Comparison of ENCODE assay signal across 1 cellular context in the genomic region with DNA sequence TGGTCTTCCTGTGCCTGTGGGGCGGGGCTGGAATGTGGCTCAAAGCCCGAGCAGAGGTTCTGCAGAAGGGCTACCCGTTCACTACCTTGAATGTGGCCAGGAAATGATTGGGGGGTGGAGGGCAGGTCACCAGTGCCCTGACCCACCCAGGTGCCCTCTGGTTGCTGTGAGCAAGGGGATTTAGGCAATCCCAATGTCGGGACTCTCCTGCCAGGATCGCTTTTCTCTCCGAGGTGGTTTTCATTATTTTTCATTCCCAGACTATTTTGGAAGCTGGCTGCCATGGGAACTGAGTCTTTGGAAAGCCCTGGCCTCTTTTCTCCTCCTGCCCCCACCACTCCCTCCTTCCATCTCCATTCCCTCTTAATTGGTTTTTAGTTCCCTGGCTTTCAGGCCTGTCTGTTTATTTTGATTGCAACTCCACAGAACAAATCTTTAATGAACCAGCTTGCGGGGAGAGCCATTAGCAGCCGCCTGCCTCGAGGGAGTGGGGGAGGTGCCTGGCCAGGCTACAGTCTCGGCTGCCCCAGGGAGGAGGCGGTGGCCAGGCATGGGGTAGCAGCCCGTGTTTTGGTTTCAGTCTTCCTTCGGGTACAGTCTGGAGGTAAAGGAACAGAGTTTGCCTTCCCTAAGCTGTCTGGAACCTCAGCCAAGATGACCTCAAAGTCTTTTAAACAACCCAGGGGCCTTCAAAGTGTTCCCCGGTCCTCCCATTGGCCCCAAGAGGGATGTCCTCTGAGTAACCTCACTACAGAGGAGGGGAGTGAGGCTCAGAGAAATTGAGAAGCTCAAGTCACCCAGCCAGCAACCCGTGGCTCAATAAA.
TF ChIP-seq lines count a peak whose summit lies in the region.

No MANE protein-coding gene starts in this region.

TF ChIP-seq in HepG2, 621 proteins besides CTCF, POLR2A, EP300 and RAD21 (continued from another document):
- TF ChIP-seq SIN3A (IDR thresholded peaks at IDR 0.05; ENCODE audit: borderline replicate concordance, low read depth, low read length) (no peak), TEAD3 (CRISPR knock-in tag; optimal IDR thresholded peaks at IDR 0.05; ENCODE audit: borderline replicate concordance) (peak; percentile 89), NR1H2 (CRISPR knock-in tag; IDR thresholded peaks at IDR 0.05; ENCODE audit: borderline replicate concordance, low read depth) (no peak), NBN (conservative IDR thresholded peaks at IDR 0.05) (no peak), ZFP37 (CRISPR knock-in tag; IDR thresholded peaks at IDR 0.05; ENCODE audit: borderline replicate concordance) (no peak), NAIF1 (CRISPR knock-in tag; IDR thresholded peaks at IDR 0.05; ENCODE audit: borderline replicate concordance) (no peak), MAZ (IDR thresholded peaks at IDR 0.05; ENCODE audit: borderline replicate concordance, low read depth, low read length) (0 out of 2 replicates have a peak, but pooled peaks have one; percentile 24), MAZ (CRISPR knock-in tag; IDR thresholded peaks at IDR 0.05; ENCODE audit: low read depth) (no peak), GATAD2A (CRISPR knock-in tag; IDR thresholded peaks at IDR 0.05) (no peak), CENPT (CRISPR knock-in tag; IDR thresholded peaks at IDR 0.05; ENCODE audit: low read depth) (no peak), RAD51 (IDR thresholded peaks at IDR 0.05; ENCODE audit: borderline replicate concordance) (no peak), ELF4 (CRISPR knock-in tag; IDR thresholded peaks at IDR 0.05; ENCODE audit: borderline replicate concordance) (no peak), REXO4 (CRISPR knock-in tag; IDR thresholded peaks at IDR 0.05; ENCODE audit: borderline replicate concordance) (no peak), NCOA2 (CRISPR knock-in tag; IDR thresholded peaks at IDR 0.05) (no peak), CENPX (CRISPR knock-in tag; IDR thresholded peaks at IDR 0.05) (no peak), SOX13 (IDR thresholded peaks at IDR 0.05) (no peak), SOX13 (CRISPR knock-in tag; conservative IDR thresholded peaks at IDR 0.05 in 1 of 2, IDR thresholded peaks at IDR 0.05 in 1 of 2) (no peak), MIXL1 (CRISPR knock-in tag; IDR thresholded peaks at IDR 0.05) (no peak), ZMYM3 (CRISPR knock-in tag; IDR thresholded peaks at IDR 0.05) (no peak), AHR (CRISPR knock-in tag; IDR thresholded peaks at IDR 0.05) (no peak), ZNF264 (CRISPR knock-in tag; IDR thresholded peaks at IDR 0.05) (no peak), YEATS4 (CRISPR knock-in tag; IDR thresholded peaks at IDR 0.05; ENCODE audit: borderline replicate concordance) (no peak)
- TF ChIP-seq, protein P1, sequence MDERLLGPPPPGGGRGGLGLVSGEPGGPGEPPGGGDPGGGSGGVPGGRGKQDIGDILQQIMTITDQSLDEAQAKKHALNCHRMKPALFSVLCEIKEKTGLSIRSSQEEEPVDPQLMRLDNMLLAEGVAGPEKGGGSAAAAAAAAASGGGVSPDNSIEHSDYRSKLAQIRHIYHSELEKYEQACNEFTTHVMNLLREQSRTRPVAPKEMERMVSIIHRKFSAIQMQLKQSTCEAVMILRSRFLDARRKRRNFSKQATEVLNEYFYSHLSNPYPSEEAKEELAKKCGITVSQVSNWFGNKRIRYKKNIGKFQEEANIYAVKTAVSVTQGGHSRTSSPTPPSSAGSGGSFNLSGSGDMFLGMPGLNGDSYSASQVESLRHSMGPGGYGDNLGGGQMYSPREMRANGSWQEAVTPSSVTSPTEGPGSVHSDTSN (CRISPR knock-in tag; IDR thresholded peaks at IDR 0.05), result no peak
- TF ChIP-seq, protein P2, sequence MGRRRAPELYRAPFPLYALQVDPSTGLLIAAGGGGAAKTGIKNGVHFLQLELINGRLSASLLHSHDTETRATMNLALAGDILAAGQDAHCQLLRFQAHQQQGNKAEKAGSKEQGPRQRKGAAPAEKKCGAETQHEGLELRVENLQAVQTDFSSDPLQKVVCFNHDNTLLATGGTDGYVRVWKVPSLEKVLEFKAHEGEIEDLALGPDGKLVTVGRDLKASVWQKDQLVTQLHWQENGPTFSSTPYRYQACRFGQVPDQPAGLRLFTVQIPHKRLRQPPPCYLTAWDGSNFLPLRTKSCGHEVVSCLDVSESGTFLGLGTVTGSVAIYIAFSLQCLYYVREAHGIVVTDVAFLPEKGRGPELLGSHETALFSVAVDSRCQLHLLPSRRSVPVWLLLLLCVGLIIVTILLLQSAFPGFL (CRISPR knock-in tag; IDR thresholded peaks at IDR 0.05), result no peak
- TF ChIP-seq, protein P3, sequence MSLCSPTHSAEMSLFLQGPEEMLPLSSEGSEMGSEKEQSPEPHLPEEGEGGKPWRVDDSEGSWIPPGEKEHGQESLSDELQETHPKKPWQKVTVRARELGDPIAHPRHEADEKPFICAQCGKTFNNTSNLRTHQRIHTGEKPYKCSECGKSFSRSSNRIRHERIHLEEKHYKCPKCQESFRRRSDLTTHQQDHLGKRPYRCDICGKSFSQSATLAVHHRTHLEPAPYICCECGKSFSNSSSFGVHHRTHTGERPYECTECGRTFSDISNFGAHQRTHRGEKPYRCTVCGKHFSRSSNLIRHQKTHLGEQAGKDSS (CRISPR knock-in tag; IDR thresholded peaks at IDR 0.05; ENCODE audit: borderline replicate concordance, low read depth), result no peak
- TF ChIP-seq, protein P4, sequence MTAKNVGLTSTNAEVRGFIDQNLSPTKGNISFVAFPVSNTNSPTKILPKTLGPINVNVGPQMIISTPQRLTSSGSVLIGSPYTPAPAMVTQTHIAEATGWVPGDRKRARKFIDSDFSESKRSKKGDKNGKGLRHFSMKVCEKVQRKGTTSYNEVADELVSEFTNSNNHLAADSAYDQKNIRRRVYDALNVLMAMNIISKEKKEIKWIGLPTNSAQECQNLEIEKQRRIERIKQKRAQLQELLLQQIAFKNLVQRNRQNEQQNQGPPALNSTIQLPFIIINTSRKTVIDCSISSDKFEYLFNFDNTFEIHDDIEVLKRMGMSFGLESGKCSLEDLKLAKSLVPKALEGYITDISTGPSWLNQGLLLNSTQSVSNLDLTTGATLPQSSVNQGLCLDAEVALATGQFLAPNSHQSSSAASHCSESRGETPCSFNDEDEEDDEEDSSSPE (CRISPR knock-in tag; IDR thresholded peaks at IDR 0.05), result no peak
- TF ChIP-seq, protein P5, sequence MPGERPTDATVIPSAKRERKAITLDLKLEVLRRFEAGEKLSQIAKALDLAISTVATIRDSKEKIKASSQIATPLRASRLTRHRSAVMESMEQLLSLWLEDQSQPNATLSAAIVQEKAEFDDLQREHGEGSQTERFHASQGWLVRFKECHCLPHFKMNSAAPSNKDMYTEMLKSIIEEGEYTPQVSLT (CRISPR knock-in tag; IDR thresholded peaks at IDR 0.05; ENCODE audit: borderline replicate concordance, low read depth), result no peak
